8 cellular contexts compared by ENCODE assay signal in genomic region chr18:11752116-11752911, GRCh38.
DNase-seq lines count a peak whose midpoint lies in the region; ATAC-seq and TF ChIP-seq lines count a peak whose summit lies in the region.

No MANE protein-coding gene starts in this region.

- H3K9me3 Mint-ChIP-seq in effector memory CD8-positive, alpha-beta T cell: no peaks in the 10 kb centered on the region
- H3K9me3 Mint-ChIP-seq in natural killer cell: no peaks in the 10 kb centered on the region

- H3K27me3 ChIP-seq in BE2C (peaks cover 25% of the 10 kb centered on the region), SJCRH30 (no peaks in the 10 kb centered on the region)

- intact Hi-C loops in natural killer cell (cut with micrococcal nuclease): loop anchor here (5.0 kb wide), 1 partner anchor 100 kb away; the partner anchor contains the start of gene CHMP1B

- H3K4me3 ChIP-seq in BE2C (ENCODE audit: low read depth, low read length): no peak overlapping the region
- no peak overlapping the region for H3K4me3 ChIP-seq in SJCRH30

- H3K36me3 Mint-ChIP-seq in effector memory CD8-positive, alpha-beta T cell (ENCODE audit: insufficient read depth): peaks cover 3% of the 10 kb centered on the region
- H3K36me3 Mint-ChIP-seq in natural killer cell: no peaks in the 10 kb centered on the region

- ATAC-seq in effector memory CD8-positive, alpha-beta T cell (replicated peaks): peak; percentile 37
- peak; percentile 74 to 89 (median 88) for ATAC-seq in natural killer cell
- ATAC-seq in HG03469 (IDR thresholded peaks at IDR 0.05; ENCODE audit: unreplicated experiment): no peak

- peak overlapping the region; percentile 64 to 70 for H3K4me3 Mint-ChIP-seq in effector memory CD8-positive, alpha-beta T cell
- H3K4me3 Mint-ChIP-seq in natural killer cell: peak overlapping the region; percentile 89

- H3K27me3 Mint-ChIP-seq in effector memory CD8-positive, alpha-beta T cell: peaks cover 56 to 69% of the 10 kb centered on the region in 2 donors
- peaks cover 29 to 34% of the 10 kb centered on the region in 2 donors for H3K27me3 Mint-ChIP-seq in natural killer cell (ENCODE audit: low read depth in 2 of 2)

- peak; percentile 37 for DNase-seq in DMS114 treated with DMSO at 0.1 percent for 48 hours (lab: John Stamatoyannopoulos, UW; ENCODE audit: unreplicated experiment)
- DNase-seq in NCI-H2227 (lab: John Stamatoyannopoulos, UW; ENCODE audit: unreplicated experiment): peak; percentile 75
- no peak for DNase-seq in effector memory CD8-positive, alpha-beta T cell
- DNase-seq in natural killer cell: peak; percentile 30
- no peak for DNase-seq in BE2C
- DNase-seq in SJCRH30: no peak
- no peak for DNase-seq in medulla oblongata (ENCODE audit: extremely low spot score)

- H3K4me1 ChIP-seq in BE2C: no peaks in the 10 kb centered on the region
- H3K4me1 ChIP-seq in SJCRH30: no peaks in the 10 kb centered on the region

- peak overlapping the region in 1 of 2 donors; percentile 63 for H3K27ac Mint-ChIP-seq in effector memory CD8-positive, alpha-beta T cell
- H3K27ac Mint-ChIP-seq in natural killer cell: peak overlapping the region; percentile 80 to 88

- no peak overlapping the region for H3K27ac ChIP-seq in SJCRH30

- H3K9me3 ChIP-seq in BE2C: no peaks in the 10 kb centered on the region
- H3K9me3 ChIP-seq in SJCRH30 (replicated peaks): no peaks in the 10 kb centered on the region

- TF ChIP-seq CTCF in natural killer cell (IDR thresholded peaks at IDR 0.05): no peak
- TF ChIP-seq CTCF in BE2C (IDR thresholded peaks at IDR 0.05; ENCODE audit: low read depth, low read length): no peak

- H3K4me1 Mint-ChIP-seq in effector memory CD8-positive, alpha-beta T cell (ENCODE audit: low read depth in 2 of 2): peaks cover 3 to 7% of the 10 kb centered on the region in 2 donors
- peaks cover 5 to 13% of the 10 kb centered on the region in 2 donors for H3K4me1 Mint-ChIP-seq in natural killer cell

- H3K36me3 ChIP-seq in BE2C: no peaks in the 10 kb centered on the region
- no peaks in the 10 kb centered on the region for H3K36me3 ChIP-seq in SJCRH30

Comparison
In these comparisons a context has a peak if more than half of its experiments do, and no peak if none do; other contexts are left out.
1. DNase-seq: peak in DMS114 treated with DMSO at 0.1 percent for 48 hours (single experiment), NCI-H2227 (single experiment) and natural killer cell (single experiment); none in effector memory CD8-positive, alpha-beta T cell (0 of 3), BE2C (single experiment), SJCRH30 (0 of 2) and medulla oblongata (single experiment).